In the genomic region with DNA sequence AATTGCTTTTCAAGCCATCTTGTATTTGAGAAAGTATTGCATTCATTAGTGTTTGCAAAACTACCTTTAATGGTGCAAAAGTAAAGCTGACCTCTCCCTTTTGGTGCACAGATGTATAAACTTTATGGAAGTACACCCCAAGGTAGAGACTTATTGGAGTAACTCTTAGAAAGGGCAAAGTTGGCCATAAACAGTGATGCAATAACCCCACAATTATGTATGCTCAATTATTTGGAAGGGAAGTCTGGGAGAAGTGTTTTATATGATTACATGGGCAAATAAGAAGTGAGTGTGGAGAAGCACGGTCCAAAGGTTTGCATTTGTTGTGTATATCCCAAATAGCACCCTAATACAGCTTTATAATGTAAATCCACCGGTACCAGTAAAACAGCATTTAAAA, we compare ENCODE assay signal across 1 cellular context.
TF ChIP-seq lines count a peak whose summit lies in the region.

No MANE protein-coding gene starts in this region.

TF ChIP-seq in HCT116, 20 proteins besides CTCF, POLR2A, EP300 and RAD21 (continued from another document):
- TF ChIP-seq REST (IDR thresholded peaks at IDR 0.05; ENCODE audit: low read depth) (no peak), ZBTB33 (IDR thresholded peaks at IDR 0.05; ENCODE audit: extremely low read depth, insufficient replicate concordance, low read length) (no peak), POLR2AphosphoS5 (IDR thresholded peaks at IDR 0.05; ENCODE audit: low read depth, low read length) (no peak), JUND (IDR thresholded peaks at IDR 0.05) (no peak), ZNF274 (IDR thresholded peaks at IDR 0.05; ENCODE audit: low read depth, low read length) (no peak), EZH2phosphoT487 (IDR thresholded peaks at IDR 0.05; ENCODE audit: borderline replicate concordance) (no peak), EGR1 (IDR thresholded peaks at IDR 0.05; ENCODE audit: low read depth) (no peak), FOSL1 (IDR thresholded peaks at IDR 0.05; ENCODE audit: low read depth) (no peak), EZH2 (IDR thresholded peaks at IDR 0.05) (no peak)
- TF ChIP-seq, protein P1, sequence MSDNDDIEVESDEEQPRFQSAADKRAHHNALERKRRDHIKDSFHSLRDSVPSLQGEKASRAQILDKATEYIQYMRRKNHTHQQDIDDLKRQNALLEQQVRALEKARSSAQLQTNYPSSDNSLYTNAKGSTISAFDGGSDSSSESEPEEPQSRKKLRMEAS (IDR thresholded peaks at IDR 0.05): 0 out of 2 replicates have a peak, but pooled peaks have one; percentile 12
TF ChIP-seq in HCT116: peak in this region for 2.
